ENCODE assay signal across 14 cellular contexts in the genomic region with DNA sequence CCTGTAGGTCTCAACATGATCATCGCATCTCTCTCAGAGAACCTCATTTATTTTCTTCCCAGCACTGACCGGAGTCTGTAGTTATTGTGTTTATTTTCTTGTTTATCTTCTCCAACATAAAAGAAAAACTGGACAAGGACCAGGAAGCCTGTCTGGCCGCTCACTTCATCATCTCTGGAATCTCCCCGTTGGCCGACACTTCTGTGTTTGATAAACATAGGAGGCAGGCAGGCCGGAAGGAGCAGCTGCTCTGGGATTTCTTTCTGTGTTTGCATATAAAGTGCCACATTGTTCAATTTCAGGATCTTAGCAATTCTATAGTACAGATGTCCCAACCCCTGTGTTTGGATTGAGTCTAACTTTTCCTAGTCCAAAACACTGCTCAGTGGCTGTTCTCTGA. TPM values are rescaled to one million over a fixed set of nuclear protein-coding genes. Genes with fewer than 3 reads are reported as not detected.
A peak's percentile ranks its signal among the peaks of the same experiment; 100 is the strongest.
DNase-seq lines count a peak whose midpoint lies in the region; ATAC-seq, FAIRE-seq and TF ChIP-seq lines count a peak whose summit lies in the region.
"Had no signal": no experiment of that assay in that cellular context is flagged by ENCODE, and none has a peak within 500 bp of the region (broad histone marks: within the 10 kb centered on the region; RNA-seq: fewer than 3 reads in every experiment).

No MANE protein-coding gene starts in this region.

- H3K27me3 ChIP-seq in SJCRH30: no peaks in the 10 kb centered on the region
- H3K27me3 ChIP-seq in neutrophil: no peaks in the 10 kb centered on the region
- H3K27me3 ChIP-seq in subcutaneous abdominal adipose tissue (ENCODE audit: control insufficient read depth in 5 of 5, insufficient read depth in 4 of 5, low read length in 5 of 5): no peaks in the 10 kb centered on the region

- no peak overlapping the region for H3K4me3 Mint-ChIP-seq in activated naive CD8-positive, alpha-beta T cell treated with anti-CD3 and anti-CD28 coated beads for 36 hours
- H3K4me3 Mint-ChIP-seq: CD4-positive, alpha-beta T cell had no signal

- H3K36me3 ChIP-seq in SJCRH30 (no peaks in the 10 kb centered on the region), neutrophil (peaks cover 8% of the 10 kb centered on the region), subcutaneous abdominal adipose tissue (ENCODE audit: control insufficient read depth in 5 of 5, insufficient read depth in 5 of 5, low read length in 5 of 5) (peaks cover 25 to 91% (median 82%) of the 10 kb centered on the region in 5 donors)

- H3K27me3 Mint-ChIP-seq in activated naive CD8-positive, alpha-beta T cell treated with anti-CD3 and anti-CD28 coated beads for 36 hours: no peaks in the 10 kb centered on the region
- H3K27me3 Mint-ChIP-seq: CD4-positive, alpha-beta T cell had no signal

- DNase-seq in SJCRH30 (peak; percentile 17 to 38), fibroblast of villous mesenchyme (ENCODE audit: low read depth) (peak; percentile 53), urothelium cell line (ENCODE audit: low spot score) (no peak)
- no peak for DNase-seq in activated naive CD8-positive, alpha-beta T cell treated with anti-CD3 and anti-CD28 coated beads for 36 hours
- DNase-seq: Calu3; CD4-positive, alpha-beta T cell; H7; Karpas-422; NCI-H187 treated with DMSO at 0.1 percent for 48 hours; NCI-H510A treated with DMSO at 0.1 percent for 48 hours; SHP77 treated with DMSO at 0.1 percent for 48 hours had no signal

- H3K36me3 Mint-ChIP-seq in activated naive CD8-positive, alpha-beta T cell treated with anti-CD3 and anti-CD28 coated beads for 36 hours: peaks cover 36% of the 10 kb centered on the region

- H3K27ac ChIP-seq in SJCRH30: no peak overlapping the region
- peak overlapping the region; percentile 82 for H3K27ac ChIP-seq in neutrophil
- H3K27ac ChIP-seq in subcutaneous abdominal adipose tissue (ENCODE audit: low read depth, low read length): peak overlapping the region; percentile 28

- no peak overlapping the region for H3K4me3 ChIP-seq in SJCRH30
- H3K4me3 ChIP-seq in fibroblast of villous mesenchyme (ENCODE audit: low read depth, low read length): no peak overlapping the region
- H3K4me3 ChIP-seq in neutrophil (ENCODE audit: low read depth in 1 of 2, low read length in 1 of 2): no peak overlapping the region
- H3K4me3 ChIP-seq in subcutaneous abdominal adipose tissue (ENCODE audit: low read depth in 1 of 5, low read length in 5 of 5): no peak overlapping the region

- 0 out of 2 replicates have a peak, but pooled peaks cover 3% of the 10 kb centered on the region for H3K4me1 ChIP-seq in SJCRH30
- peaks cover 17 to 20% of the 10 kb centered on the region in 2 experiments for H3K4me1 ChIP-seq in neutrophil (ENCODE audit: control insufficient read depth in 1 of 2, insufficient read depth in 1 of 2, low read depth in 1 of 2, low read length in 1 of 2)
- peaks cover 0 to 17% (median 0%) of the 10 kb centered on the region in 5 donors for H3K4me1 ChIP-seq in subcutaneous abdominal adipose tissue (ENCODE audit: control insufficient read depth in 5 of 5, insufficient read depth in 5 of 5, low read length in 5 of 5)

- peaks cover 5% of the 10 kb centered on the region for H3K9me3 Mint-ChIP-seq in activated naive CD8-positive, alpha-beta T cell treated with anti-CD3 and anti-CD28 coated beads for 36 hours
- H3K9me3 Mint-ChIP-seq: CD4-positive, alpha-beta T cell had no signal

- no peak overlapping the region for H3K9ac ChIP-seq in subcutaneous abdominal adipose tissue (ENCODE audit: low read length in 5 of 5)

- ATAC-seq in HG02678 (IDR thresholded peaks at IDR 0.05; ENCODE audit: unreplicated experiment): no peak

- FAIRE-seq in urothelium cell line (lab: Jason Lieb, UNC): no peak

- TF ChIP-seq CTCF in fibroblast of villous mesenchyme (IDR thresholded peaks at IDR 0.05; ENCODE audit: insufficient read depth, low read depth, low read length): no peak
- TF ChIP-seq CTCF in neutrophil (IDR thresholded peaks at IDR 0.05): no peak

- no peaks in the 10 kb centered on the region for H3K4me1 Mint-ChIP-seq in activated naive CD8-positive, alpha-beta T cell treated with anti-CD3 and anti-CD28 coated beads for 36 hours

- H3K9me3 ChIP-seq in SJCRH30 (replicated peaks) (no peaks in the 10 kb centered on the region), neutrophil (no peaks in the 10 kb centered on the region), subcutaneous abdominal adipose tissue (ENCODE audit: control insufficient read depth in 5 of 5, low read length in 5 of 5) (peaks cover 0 to 6% (median 0%) of the 10 kb centered on the region in 5 donors)

- no peak overlapping the region for H3K27ac Mint-ChIP-seq in activated naive CD8-positive, alpha-beta T cell treated with anti-CD3 and anti-CD28 coated beads for 36 hours
- H3K27ac Mint-ChIP-seq: CD4-positive, alpha-beta T cell had no signal

RNA-seq across cellular contexts. Expression of a gene that starts 53.3 kb away (rescaled TPM):
- 2.9 and 3.3 TPM in 2 replicates for total RNA-seq in SJCRH30 (2014; rRNA removed; shearing (Covaris generic))
- total RNA-seq in fibroblast of villous mesenchyme: 3.9 and 5.5 TPM in 2 replicates
- total RNA-seq in activated naive CD8-positive, alpha-beta T cell treated with anti-CD3 and anti-CD28 coated beads for 36 hours: 1 to 10 TPM; 7.8 to 8.8 TPM

Comparison
In these comparisons a context has a peak if more than half of its experiments do, and no peak if none do; other contexts are left out.
1. DNase-seq: peak in SJCRH30 (2 of 2) and fibroblast of villous mesenchyme (single experiment); none in activated naive CD8-positive, alpha-beta T cell treated with anti-CD3 and anti-CD28 coated beads for 36 hours (single experiment) and urothelium cell line (single experiment).